In genomic region chr7:130893441-130893894, GRCh38 we compare ENCODE assay signal across 9 cellular contexts.
A peak's percentile ranks its signal among the peaks of the same experiment; 100 is the strongest.
DNase-seq lines count a peak whose midpoint lies in the region; ATAC-seq, FAIRE-seq and TF ChIP-seq lines count a peak whose summit lies in the region.
"Had no signal": no experiment of that assay in that cellular context is flagged by ENCODE, and none has a peak within 500 bp of the region (broad histone marks: within the 10 kb centered on the region; RNA-seq: fewer than 3 reads in every experiment).

No MANE protein-coding gene starts in this region.

- CTCF ChIA-PET in K562 (lab: Yijun Ruan, JAX; ENCODE audit: low intra/inter-chr PET ratio): interaction anchor here (0.5 to 5.2 kb wide), 2 partner anchors 77 to 147 kb away, joined by 3 to 51 read pairs; no protein-coding TSS in a partner anchor

- POLR2A ChIA-PET in K562 (lab: Yijun Ruan, JAX): interaction anchor here (1.1 to 1.2 kb wide), 2 partner anchors 67 to 147 kb away, joined by 3 read pairs; no protein-coding TSS in a partner anchor

- H2BK5ac ChIP-seq in mesendoderm (ENCODE audit: low read length): no peak overlapping the region

- BruUV-seq in K562 (replicated peaks; lab: Mats Ljungman, UMichigan): no TSS peak

- no peak overlapping the region for H3K27ac ChIP-seq in K562 (ENCODE audit: extremely low read depth, low read depth, low read length)
- H3K27ac ChIP-seq in thymus (ENCODE audit: low read depth): peak overlapping the region; percentile 25
- H3K27ac ChIP-seq in mesendoderm (ENCODE audit: low read depth, low read length): no peak overlapping the region

- no peak overlapping the region for H3K4me2 ChIP-seq in K562 (ENCODE audit: insufficient read depth, low read length)
- no peak overlapping the region for H3K4me2 ChIP-seq in mesendoderm (ENCODE audit: low read length)

- no peaks in the 10 kb centered on the region for H3K27me3 ChIP-seq in K562 (ENCODE audit: control insufficient read depth in 2 of 2, insufficient read depth in 2 of 2, low read length in 2 of 2)
- H3K27me3 ChIP-seq in thymus (ENCODE audit: control insufficient read depth, insufficient read depth): no peaks in the 10 kb centered on the region
- no peaks in the 10 kb centered on the region for H3K27me3 ChIP-seq in mesendoderm (ENCODE audit: insufficient read depth, low read length, poor library complexity)

- intact Hi-C loops in K562 (cut with micrococcal nuclease): no loop called here

- H3K9ac ChIP-seq in K562 (ENCODE audit: insufficient read depth in 1 of 2, low read depth in 2 of 2, low read length in 2 of 2) (no peak overlapping the region), mesendoderm (ENCODE audit: low read length) (no peak overlapping the region)

- H4K20me1 ChIP-seq in K562 (replicated peaks; ENCODE audit: control insufficient read depth, insufficient read depth, low read length): 0 out of 2 replicates have a peak, but pooled peaks cover 1% of the 10 kb centered on the region

- no peak for TF ChIP-seq POLR2A in K562 (conservative IDR thresholded peaks at IDR 0.05)

- H3K56ac ChIP-seq in mesendoderm (ENCODE audit: low read length): no peak overlapping the region

- no peak for FAIRE-seq in K562 (lab: Jason Lieb, UNC)
- FAIRE-seq: islet of Langerhans had no signal

- no peaks in the 10 kb centered on the region for H3K9me1 ChIP-seq in K562 (ENCODE audit: control insufficient read depth, insufficient read depth, low read length)

- TF ChIP-seq CTCF in K562 (IDR thresholded peaks at IDR 0.05 in 2 of 3, conservative IDR thresholded peaks at IDR 0.05 in 1 of 3; ENCODE audit: insufficient read depth in 2 of 3, low read depth in 1 of 3, low read length in 3 of 3): no peak

- 77% methylated on average over 7 of the region's 7 CpGs for WGBS in K562 (ENCODE audit: insufficient coverage, low coverage, missing lambda C conversion rate)
- 92% methylated on average over 7 of the region's 7 CpGs for WGBS in thymus
- no CpG with 5 or more reads among the region's 7 CpGs for WGBS in mesendoderm (ENCODE audit: extremely low coverage, insufficient coverage, low lambda C conversion rate)

- H3K4me1 ChIP-seq in K562 (replicated peaks in 1 of 2; ENCODE audit: control insufficient read depth in 2 of 2, insufficient read depth in 2 of 2, low read length in 2 of 2) (peaks cover 15 to 19% of the 10 kb centered on the region in 2 experiments), thymus (ENCODE audit: control insufficient read depth, insufficient read depth, low read length) (peaks cover 8% of the 10 kb centered on the region), mesendoderm (ENCODE audit: control insufficient read depth, low read depth, low read length) (no peaks in the 10 kb centered on the region)

- H4K5ac ChIP-seq in mesendoderm (ENCODE audit: low read length): no peak overlapping the region

- no peaks in the 10 kb centered on the region for H3K79me1 ChIP-seq in mesendoderm (ENCODE audit: low read length)

- H3K36me3 ChIP-seq in K562 (ENCODE audit: control insufficient read depth, insufficient read depth, low read length): peaks cover 6% of the 10 kb centered on the region; the same call in 2 of the 3 replicates
- H3K36me3 ChIP-seq in thymus (ENCODE audit: control insufficient read depth, insufficient read depth): no peaks in the 10 kb centered on the region
- no peaks in the 10 kb centered on the region for H3K36me3 ChIP-seq in mesendoderm (ENCODE audit: control insufficient read depth, insufficient read depth, low read length)

- in situ Hi-C loops in K562 (cut with MboI): no loop called here

- H4K8ac ChIP-seq in mesendoderm (ENCODE audit: low read depth, low read length): no peak overlapping the region

- H3K9me3 ChIP-seq in K562 (replicated peaks; ENCODE audit: control insufficient read depth, insufficient read depth, low read depth, low read length): no peaks in the 10 kb centered on the region
- H3K9me3 ChIP-seq in thymus (ENCODE audit: control insufficient read depth): no peaks in the 10 kb centered on the region

- H3K4me3 ChIP-seq in K562 (no peak overlapping the region), thymus (ENCODE audit: low read length) (no peak overlapping the region), mesendoderm (ENCODE audit: low read length) (no peak overlapping the region)

- H3K18ac ChIP-seq in mesendoderm (ENCODE audit: low read length): no peak overlapping the region

- no peaks in the 10 kb centered on the region for H3K79me2 ChIP-seq in K562 (ENCODE audit: control insufficient read depth, insufficient read depth, low read length)
- H3K79me2 ChIP-seq in mesendoderm (ENCODE audit: control insufficient read depth, insufficient read depth, low read length): no peaks in the 10 kb centered on the region

- no peak overlapping the region for H2BK120ac ChIP-seq in mesendoderm (ENCODE audit: low read depth, low read length)

- no peak overlapping the region for H2AK5ac ChIP-seq in mesendoderm (ENCODE audit: low read length)

- DNase-seq in activated CD8-positive, alpha-beta memory T cell treated with anti-CD3 and anti-CD28 coated beads for 24 hours: peak; percentile 47
- no peak for DNase-seq in activated CD8-positive, alpha-beta memory T cell treated with anti-CD3 and anti-CD28 coated beads, Interleukin-2, amount 50 U/mL, for 4 hours
- DNase-seq in K562 (ENCODE audit: extremely low read depth in 1 of 4, low spot score in 3 of 4) (no peak), left kidney (ENCODE audit: low read depth, low spot score) (peak; percentile 41), germinal center (ENCODE audit: low spot score) (no peak), mesendoderm (no peak), activated gamma-delta T cell (lab: John Stamatoyannopoulos, UW) (no peak)

- H2BK15ac ChIP-seq in mesendoderm (replicated peaks; ENCODE audit: low read depth): no peak overlapping the region

- no peak overlapping the region for H3K23ac ChIP-seq in mesendoderm (ENCODE audit: low read length)

- TF ChIP-seq RAD21 in K562 (CRISPR knock-in tag; conservative IDR thresholded peaks at IDR 0.05 in 1 of 2, IDR thresholded peaks at IDR 0.05 in 1 of 2): no peak

- H2AFZ ChIP-seq in K562 (ENCODE audit: low read depth, low read length): no peak overlapping the region

- no peak for TF ChIP-seq EP300 in K562 (IDR thresholded peaks at IDR 0.05; ENCODE audit: low read length)

- H3K4ac ChIP-seq in mesendoderm (ENCODE audit: low read depth, low read length): no peak overlapping the region

- ATAC-seq in K562: no peak

TF ChIP-seq in K562, 482 proteins besides CTCF, POLR2A, EP300 and RAD21:
- TF ChIP-seq TBP (optimal IDR thresholded peaks at IDR 0.05; ENCODE audit: low read depth, low read length) (no peak), MBD1 (CRISPR knock-in tag; IDR thresholded peaks at IDR 0.05) (no peak), SNIP1 (IDR thresholded peaks at IDR 0.05; ENCODE audit: low read depth) (no peak), HNRNPLL (IDR thresholded peaks at IDR 0.05; ENCODE audit: low read depth, low read length, poor library complexity, severe bottlenecking) (peak; percentile 70)
TF ChIP-seq in K562: peak in this region for 1.

Comparison
In these comparisons a context has a peak if more than half of its experiments do, and no peak if none do; other contexts are left out.
1. DNase-seq: peak in activated CD8-positive, alpha-beta memory T cell treated with anti-CD3 and anti-CD28 coated beads for 24 hours (single experiment) and left kidney (single experiment); none in activated CD8-positive, alpha-beta memory T cell treated with anti-CD3 and anti-CD28 coated beads, Interleukin-2, amount 50 U/mL, for 4 hours (single experiment), K562 (0 of 4), germinal center (single experiment), mesendoderm (single experiment) and activated gamma-delta T cell (single experiment).